In the genomic region with DNA sequence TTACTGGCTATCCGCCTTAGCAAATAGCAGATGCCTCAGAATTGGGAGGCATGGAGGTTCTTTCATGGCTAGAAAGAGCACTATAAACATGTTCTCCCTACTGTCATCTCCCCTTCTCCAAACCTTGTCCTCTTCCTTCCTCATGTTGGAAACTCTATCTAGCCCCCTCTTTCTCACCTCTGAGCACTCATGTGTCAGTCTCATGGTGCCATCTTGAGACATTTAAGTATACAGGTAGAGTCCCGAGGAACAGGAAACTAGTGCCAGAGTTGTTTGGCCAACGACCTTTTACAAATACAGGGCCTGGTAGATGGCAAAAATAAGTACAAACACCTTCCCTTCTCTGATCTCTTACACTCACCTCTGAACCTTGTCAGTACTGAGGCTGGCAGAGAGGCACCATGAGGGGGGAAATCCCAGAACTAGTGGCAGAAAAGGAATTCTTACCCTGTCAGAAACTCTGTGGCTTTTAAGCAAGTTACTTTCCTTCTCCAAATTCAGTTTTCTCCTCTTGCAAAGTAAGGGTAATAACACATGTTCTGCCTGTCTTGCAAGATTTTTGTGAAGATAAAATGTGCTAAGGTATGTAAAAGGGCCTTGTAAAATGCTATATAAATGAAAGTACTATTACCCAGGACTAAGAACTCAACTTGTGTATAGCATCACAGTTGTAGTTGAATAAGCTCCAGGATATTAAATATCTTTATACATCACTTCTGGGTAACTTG, we compare ENCODE assay signal across 21 cellular contexts.
DNase-seq lines count a peak whose midpoint lies in the region; ATAC-seq and TF ChIP-seq lines count a peak whose summit lies in the region.
"Had no signal": no experiment of that assay in that cellular context is flagged by ENCODE, and none has a peak within 500 bp of the region (broad histone marks: within the 10 kb centered on the region; RNA-seq: fewer than 3 reads in every experiment).

No MANE protein-coding gene starts in this region.

- no peak overlapping the region for H3K4me3 Mint-ChIP-seq in HFFc6
- H3K4me3 Mint-ChIP-seq: CD4-positive, CD25-positive, alpha-beta regulatory T cell; H9 had no signal

- H4K8ac ChIP-seq in mesenchymal stem cell (ENCODE audit: low read length): no peak overlapping the region

- ATAC-seq in RWPE2 (ENCODE audit: low read depth): peak; percentile 25; the same call in 1 of the 3 replicates
- ATAC-seq in GM18873 (IDR thresholded peaks at IDR 0.05; ENCODE audit: low FRiP score, unreplicated experiment): no peak

- no peak overlapping the region for H3K27ac ChIP-seq in C4-2B
- no peak overlapping the region for H3K27ac ChIP-seq in HEK293 (ENCODE audit: extremely low read depth, low read depth, low read length)
- H3K27ac ChIP-seq in RWPE2 (ENCODE audit: poor library complexity, severe bottlenecking): no peak overlapping the region
- no peak overlapping the region for H3K27ac ChIP-seq in mesenchymal stem cell (ENCODE audit: low read length, poor library complexity, severe bottlenecking)

- no peaks in the 10 kb centered on the region for H3K79me1 ChIP-seq in mesenchymal stem cell (replicated peaks; ENCODE audit: low read length, poor library complexity, severe bottlenecking)

- H3K23ac ChIP-seq in mesenchymal stem cell (ENCODE audit: low read length in 2 of 2): no peak overlapping the region

- CTCF ChIA-PET in HEK293 (lab: Yijun Ruan, JAX): interaction anchor here (0.5 kb wide), 2 partner anchors 15 to 179 kb away, joined by 4 read pairs; no protein-coding TSS in a partner anchor

- no peaks in the 10 kb centered on the region for H3K4me1 ChIP-seq in HEK293 (ENCODE audit: control insufficient read depth, insufficient read depth, low read length)
- no peaks in the 10 kb centered on the region for H3K4me1 ChIP-seq in RWPE2 (ENCODE audit: insufficient read depth, poor library complexity, severe bottlenecking)
- no peaks in the 10 kb centered on the region for H3K4me1 ChIP-seq in mesenchymal stem cell (ENCODE audit: control insufficient read depth, insufficient read depth, low read depth, low read length)

- no peaks in the 10 kb centered on the region for H3K4me1 Mint-ChIP-seq in HFFc6 (ENCODE audit: low read depth)
- H3K4me1 Mint-ChIP-seq: CD4-positive, CD25-positive, alpha-beta regulatory T cell; H9 had no signal

- peaks cover 1% of the 10 kb centered on the region; the same call in 1 of the 2 replicates for H3K27me3 Mint-ChIP-seq in HFFc6 (ENCODE audit: insufficient read depth)

- no peaks in the 10 kb centered on the region for H3K36me3 Mint-ChIP-seq in HFFc6 (ENCODE audit: low read depth)
- H3K36me3 Mint-ChIP-seq: CD4-positive, CD25-positive, alpha-beta regulatory T cell had no signal

- POLR2A ChIA-PET in HEK293 (lab: Yijun Ruan, JAX): interaction anchor here (0.7 kb wide), 1 partner anchor 12 kb away, joined by 5 read pairs; no protein-coding TSS in a partner anchor

- H3K4me3 ChIP-seq in HEK293 (ENCODE audit: low read depth, low read length) (no peak overlapping the region), RWPE2 (ENCODE audit: severe bottlenecking) (no peak overlapping the region), mesenchymal stem cell (ENCODE audit: insufficient read depth in 1 of 2, low read depth in 1 of 2, low read length in 2 of 2) (no peak overlapping the region)

- H3K27ac Mint-ChIP-seq in HFFc6: no peak overlapping the region
- H3K27ac Mint-ChIP-seq: CD4-positive, CD25-positive, alpha-beta regulatory T cell; H9 had no signal

- no peak overlapping the region for H3K4ac ChIP-seq in mesenchymal stem cell (ENCODE audit: low read depth in 1 of 2, low read length in 2 of 2)

- H4K91ac ChIP-seq in mesenchymal stem cell (ENCODE audit: low read length): no peak overlapping the region

- H2BK12ac ChIP-seq in mesenchymal stem cell (ENCODE audit: low read length in 2 of 2): no peak overlapping the region

- no peak overlapping the region for H3K9ac ChIP-seq in mesenchymal stem cell (ENCODE audit: low read length)

- no peak overlapping the region for H3K4me2 ChIP-seq in mesenchymal stem cell (ENCODE audit: low read length, poor library complexity, severe bottlenecking)

- H2AFZ ChIP-seq in mesenchymal stem cell (ENCODE audit: low read depth, low read length): no peak overlapping the region

- H3K9me3 Mint-ChIP-seq in HFFc6: no peaks in the 10 kb centered on the region

- no peak overlapping the region for H2BK120ac ChIP-seq in mesenchymal stem cell (ENCODE audit: low read depth, low read length)

- H2BK5ac ChIP-seq in mesenchymal stem cell (ENCODE audit: low read depth, low read length, poor library complexity, severe bottlenecking): no peak overlapping the region

- TF ChIP-seq CTCF in C4-2B (conservative IDR thresholded peaks at IDR 0.05) (peak; percentile 11), HEK293 (tag by site-specific recombination; IDR thresholded peaks at IDR 0.05) (peak; percentile 67; the same call in 1 of the 2 replicates), RWPE2 (IDR thresholded peaks at IDR 0.05; ENCODE audit: poor library complexity, severe bottlenecking) (no peak), HFFc6 (IDR thresholded peaks at IDR 0.05) (no peak)

- H3K9me3 ChIP-seq in HEK293 (ENCODE audit: control insufficient read depth, insufficient read depth, low read depth, low read length) (no peaks in the 10 kb centered on the region), RWPE2 (ENCODE audit: severe bottlenecking) (no peaks in the 10 kb centered on the region), mesenchymal stem cell (ENCODE audit: control insufficient read depth, low read length) (no peaks in the 10 kb centered on the region)

- H3K27me3 ChIP-seq in RWPE2 (ENCODE audit: insufficient read depth, poor library complexity, severe bottlenecking) (peaks cover 4% of the 10 kb centered on the region), mesenchymal stem cell (ENCODE audit: control insufficient read depth in 1 of 2, insufficient read depth in 1 of 2, low read length in 2 of 2) (no peaks in the 10 kb centered on the region)

- no peaks in the 10 kb centered on the region for H3K36me3 ChIP-seq in HEK293 (ENCODE audit: control insufficient read depth in 2 of 2, insufficient read depth in 1 of 2, low read length in 2 of 2)
- no peaks in the 10 kb centered on the region for H3K36me3 ChIP-seq in RWPE2 (ENCODE audit: low read depth)
- H3K36me3 ChIP-seq in mesenchymal stem cell (ENCODE audit: control insufficient read depth in 1 of 2, insufficient read depth in 2 of 2, low read depth in 1 of 2, low read length in 2 of 2): no peaks in the 10 kb centered on the region

- DNase-seq in RWPE2 (ENCODE audit: low spot score) (no peak), left kidney (ENCODE audit: low read depth, low spot score) (peak; percentile 9), HFFc6 (no peak), mesenchymal stem cell (no peak)
- DNase-seq in activated CD4-positive, CD25-positive, alpha-beta regulatory T cell treated with anti-CD3 and anti-CD28 coated beads, Interleukin-2, amount 50 U/mL, for 72 hours: no peak
- DNase-seq: ACHN; AML-193; Calu3; CD4-positive, CD25-positive, alpha-beta regulatory T cell; DMS79; H9; IMR-90; Kasumi-1; NCI-H1105 treated with DMSO at 0.1 percent for 48 hours; NCI-H187 treated with DMSO at 0.1 percent for 48 hours; NCI-H2171; NCI-H774; SIG-M5 had no signal

- no peak overlapping the region for H3K14ac ChIP-seq in mesenchymal stem cell (ENCODE audit: low read length in 2 of 2)

- no peak overlapping the region for H2AK5ac ChIP-seq in mesenchymal stem cell (ENCODE audit: low read length, severe bottlenecking)

- H2BK15ac ChIP-seq in mesenchymal stem cell (ENCODE audit: low read depth, poor library complexity, severe bottlenecking): no peak overlapping the region

- WGBS in mesenchymal stem cell: 95% methylated on average over 2 of the region's 3 CpGs

- H3K18ac ChIP-seq in mesenchymal stem cell (ENCODE audit: low read depth in 1 of 2, low read length in 2 of 2): no peak overlapping the region

TF ChIP-seq in HEK293, 187 proteins besides CTCF, POLR2A, EP300 and RAD21 (continues in another document):
- TF ChIP-seq ZSCAN16 (tag by site-specific recombination; IDR thresholded peaks at IDR 0.05): no peak
- TF ChIP-seq, protein P1, sequence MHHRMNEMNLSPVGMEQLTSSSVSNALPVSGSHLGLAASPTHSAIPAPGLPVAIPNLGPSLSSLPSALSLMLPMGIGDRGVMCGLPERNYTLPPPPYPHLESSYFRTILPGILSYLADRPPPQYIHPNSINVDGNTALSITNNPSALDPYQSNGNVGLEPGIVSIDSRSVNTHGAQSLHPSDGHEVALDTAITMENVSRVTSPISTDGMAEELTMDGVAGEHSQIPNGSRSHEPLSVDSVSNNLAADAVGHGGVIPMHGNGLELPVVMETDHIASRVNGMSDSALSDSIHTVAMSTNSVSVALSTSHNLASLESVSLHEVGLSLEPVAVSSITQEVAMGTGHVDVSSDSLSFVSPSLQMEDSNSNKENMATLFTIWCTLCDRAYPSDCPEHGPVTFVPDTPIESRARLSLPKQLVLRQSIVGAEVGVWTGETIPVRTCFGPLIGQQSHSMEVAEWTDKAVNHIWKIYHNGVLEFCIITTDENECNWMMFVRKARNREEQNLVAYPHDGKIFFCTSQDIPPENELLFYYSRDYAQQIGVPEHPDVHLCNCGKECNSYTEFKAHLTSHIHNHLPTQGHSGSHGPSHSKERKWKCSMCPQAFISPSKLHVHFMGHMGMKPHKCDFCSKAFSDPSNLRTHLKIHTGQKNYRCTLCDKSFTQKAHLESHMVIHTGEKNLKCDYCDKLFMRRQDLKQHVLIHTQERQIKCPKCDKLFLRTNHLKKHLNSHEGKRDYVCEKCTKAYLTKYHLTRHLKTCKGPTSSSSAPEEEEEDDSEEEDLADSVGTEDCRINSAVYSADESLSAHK (tag by site-specific recombination; IDR thresholded peaks at IDR 0.05): no peak
- no peak for TF ChIP-seq ZNF341 (tag by site-specific recombination; IDR thresholded peaks at IDR 0.05; ENCODE audit: low read depth)
- TF ChIP-seq, protein P2, sequence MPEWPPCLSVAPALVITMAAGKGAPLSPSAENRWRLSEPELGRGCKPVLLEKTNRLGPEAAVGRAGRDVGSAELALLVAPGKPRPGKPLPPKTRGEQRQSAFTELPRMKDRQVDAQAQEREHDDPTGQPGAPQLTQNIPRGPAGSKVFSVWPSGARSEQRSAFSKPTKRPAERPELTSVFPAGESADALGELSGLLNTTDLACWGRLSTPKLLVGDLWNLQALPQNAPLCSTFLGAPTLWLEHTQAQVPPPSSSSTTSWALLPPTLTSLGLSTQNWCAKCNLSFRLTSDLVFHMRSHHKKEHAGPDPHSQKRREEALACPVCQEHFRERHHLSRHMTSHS (tag by site-specific recombination; IDR thresholded peaks at IDR 0.05): no peak
- no peak for TF ChIP-seq ZNF529 (tag by site-specific recombination; IDR thresholded peaks at IDR 0.05; ENCODE audit: insufficient replicate concordance)

Comparison
In these comparisons a context has a peak if more than half of its experiments do, and no peak if none do; other contexts are left out.
1. CTCF ChIP-seq: peak in C4-2B (single experiment) and HEK293 (single experiment); none in RWPE2 (single experiment) and HFFc6 (single experiment).